14 cellular contexts compared by ENCODE assay signal in genomic region chr22:39839917-39840510, GRCh38. TPM values are rescaled to one million over a fixed set of nuclear protein-coding genes. Genes with fewer than 3 reads are reported as not detected.
DNase-seq lines count a peak whose midpoint lies in the region; FAIRE-seq and TF ChIP-seq lines count a peak whose summit lies in the region.
"Had no signal": no experiment of that assay in that cellular context is flagged by ENCODE, and none has a peak within 500 bp of the region (broad histone marks: within the 10 kb centered on the region; RNA-seq: fewer than 3 reads in every experiment).

No MANE protein-coding gene starts in this region.

- FAIRE-seq in GM18507 (lab: Jason Lieb, UNC): peak; percentile 45

- peaks cover 13% of the 10 kb centered on the region for H3K27me3 Mint-ChIP-seq in activated naive CD4-positive, alpha-beta T cell treated with anti-CD3 and anti-CD28 coated beads, Interleukin-2, amount 10 ng/mL, durations not matched to agents 7 days and 5 days
- H3K27me3 Mint-ChIP-seq in mesothelial cell of epicardium (ENCODE audit: low read depth): peaks cover 46% of the 10 kb centered on the region

- DNase-seq in GM18507 (ENCODE audit: extremely low spot score, insufficient read length, low read depth): no peak
- peak in 4 of 5 experiments; percentile 2 to 92 (median 14) for DNase-seq in T-helper 2 cell
- peak; percentile 42 for DNase-seq in activated naive CD4-positive, alpha-beta T cell treated with anti-CD3 and anti-CD28 coated beads, Interleukin-2, amount 10 ng/mL, durations not matched to agents 7 days and 5 days
- DNase-seq in stimulated activated CD4-positive, alpha-beta T cell treated with anti-CD3 and anti-CD28 coated beads, TNF-alpha, amount 100 ng/mL, for 24 hours (ENCODE audit: low read depth in 3 of 3): peak in 2 of 3 experiments; percentile 11 to 36
- DNase-seq in SKM-1 treated with dmso at 0.1 percent for 144 hours (lab: John Stamatoyannopoulos, UW; ENCODE audit: unreplicated experiment): no peak
- DNase-seq in mesothelial cell of epicardium (ENCODE audit: low spot score in 2 of 2, unreplicated experiment in 2 of 2): no peak
- no peak for DNase-seq in SIG-M5 (lab: John Stamatoyannopoulos, UW)
- DNase-seq in dorsolateral prefrontal cortex: no peak
- DNase-seq: natural killer cell, NCI-H1436, NCI-H82, transverse colon had no signal

- H3K4me3 Mint-ChIP-seq in activated naive CD4-positive, alpha-beta T cell treated with anti-CD3 and anti-CD28 coated beads, Interleukin-2, amount 10 ng/mL, durations not matched to agents 7 days and 5 days: no peak overlapping the region
- no peak overlapping the region for H3K4me3 Mint-ChIP-seq in mesothelial cell of epicardium
- H3K4me3 Mint-ChIP-seq: natural killer cell had no signal

- H3K36me3 Mint-ChIP-seq in activated naive CD4-positive, alpha-beta T cell treated with anti-CD3 and anti-CD28 coated beads, Interleukin-2, amount 10 ng/mL, durations not matched to agents 7 days and 5 days: peaks cover 1% of the 10 kb centered on the region
- H3K36me3 Mint-ChIP-seq in mesothelial cell of epicardium: no peaks in the 10 kb centered on the region
- H3K36me3 Mint-ChIP-seq: natural killer cell had no signal

- no peak overlapping the region for H3K27ac ChIP-seq in dorsolateral prefrontal cortex
- H3K27ac ChIP-seq: gastroesophageal sphincter, transverse colon had no signal

- H3K4me3 ChIP-seq in dorsolateral prefrontal cortex: no peak overlapping the region
- H3K4me3 ChIP-seq: gastroesophageal sphincter, transverse colon had no signal

- intact Hi-C loops in dorsolateral prefrontal cortex (cut with DNase I): no loop called here

- peaks cover 0 to 12% (median 0%) of the 10 kb centered on the region in 45 donors for H3K27me3 ChIP-seq in dorsolateral prefrontal cortex

- H3K4me1 Mint-ChIP-seq in activated naive CD4-positive, alpha-beta T cell treated with anti-CD3 and anti-CD28 coated beads, Interleukin-2, amount 10 ng/mL, durations not matched to agents 7 days and 5 days: peaks cover 14% of the 10 kb centered on the region
- no peaks in the 10 kb centered on the region for H3K4me1 Mint-ChIP-seq in mesothelial cell of epicardium

- CTCF ChIA-PET in activated naive CD4-positive, alpha-beta T cell treated with anti-CD3 and anti-CD28 coated beads, Interleukin-2, amount 10 ng/mL, durations not matched to agents 7 days and 5 days (lab: Charles Lee): no interaction called here

- no peak overlapping the region for H3K27ac Mint-ChIP-seq in activated naive CD4-positive, alpha-beta T cell treated with anti-CD3 and anti-CD28 coated beads, Interleukin-2, amount 10 ng/mL, durations not matched to agents 7 days and 5 days
- no peak overlapping the region for H3K27ac Mint-ChIP-seq in mesothelial cell of epicardium
- H3K27ac Mint-ChIP-seq: natural killer cell had no signal

- no peak for TF ChIP-seq CTCF in mesothelial cell of epicardium (IDR thresholded peaks at IDR 0.05; ENCODE audit: unreplicated experiment)
- TF ChIP-seq CTCF in dorsolateral prefrontal cortex (IDR thresholded peaks at IDR 0.05 in 54 of 56, conservative IDR thresholded peaks at IDR 0.05 in 2 of 56; ENCODE audit: low read depth in 1 of 56, partially characterized antibody in 56 of 56): no peak

- peaks cover 2% of the 10 kb centered on the region for H3K9me3 Mint-ChIP-seq in activated naive CD4-positive, alpha-beta T cell treated with anti-CD3 and anti-CD28 coated beads, Interleukin-2, amount 10 ng/mL, durations not matched to agents 7 days and 5 days
- H3K9me3 Mint-ChIP-seq in mesothelial cell of epicardium: no peaks in the 10 kb centered on the region
- H3K9me3 Mint-ChIP-seq: natural killer cell had no signal

RNA-seq across cellular contexts. Expression of gene ENTHD1, which starts 53.5 kb away (rescaled TPM):
- total RNA-seq in mesothelial cell of epicardium: not detected in 3 replicates
- total RNA-seq in dorsolateral prefrontal cortex: not detected
- total RNA-seq: dermis microvascular lymphatic vessel endothelial cell, natural killer cell, transverse colon had no signal

Comparison
In these comparisons a context has a peak if more than half of its experiments do, and no peak if none do; other contexts are left out.
1. DNase-seq: peak in T-helper 2 cell (4 of 5), activated naive CD4-positive, alpha-beta T cell treated with anti-CD3 and anti-CD28 coated beads, Interleukin-2, amount 10 ng/mL, durations not matched to agents 7 days and 5 days (single experiment) and stimulated activated CD4-positive, alpha-beta T cell treated with anti-CD3 and anti-CD28 coated beads, TNF-alpha, amount 100 ng/mL, for 24 hours (2 of 3); none in GM18507 (single experiment), SKM-1 treated with dmso at 0.1 percent for 144 hours (single experiment), mesothelial cell of epicardium (0 of 2), SIG-M5 (single experiment) and dorsolateral prefrontal cortex (0 of 10).